8 cellular contexts compared by ENCODE assay signal in genomic region chr15:83282859-83283812, GRCh38. TPM values are rescaled to one million over a fixed set of nuclear protein-coding genes. Genes with fewer than 3 reads are reported as not detected.
DNase-seq lines count a peak whose midpoint lies in the region; ATAC-seq and TF ChIP-seq lines count a peak whose summit lies in the region.

No MANE protein-coding gene starts in this region.

- no peak overlapping the region for H3K27ac Mint-ChIP-seq in H9
- no peak overlapping the region for H3K27ac Mint-ChIP-seq in activated T-helper 17 cell treated with anti-CD3 and anti-CD28 coated beads, Interleukin-2, amount 50 U/mL, for 72 hours

- H3K4me1 ChIP-seq in H9 (ENCODE audit: insufficient read depth, low read length) (no peaks in the 10 kb centered on the region), right cardiac atrium (ENCODE audit: control insufficient read depth, insufficient read depth, low read length) (no peaks in the 10 kb centered on the region), skeletal muscle satellite cell (ENCODE audit: control insufficient read depth, insufficient read depth, low read length) (peaks cover 50% of the 10 kb centered on the region)

- H3K9me3 ChIP-seq in H9 (ENCODE audit: control insufficient read depth, low read depth, low read length) (no peaks in the 10 kb centered on the region), right cardiac atrium (ENCODE audit: control insufficient read depth, low read length) (no peaks in the 10 kb centered on the region), skeletal muscle satellite cell (replicated peaks; ENCODE audit: low read length) (no peaks in the 10 kb centered on the region)

- H3K9ac ChIP-seq in H9 (ENCODE audit: extremely low read depth, insufficient read length, low read length) = no peak overlapping the region
- H3K9ac ChIP-seq in skeletal muscle satellite cell (ENCODE audit: low read depth, low read length) = peak overlapping the region; percentile 94

- no peak overlapping the region for H4K8ac ChIP-seq in H9 (replicated peaks; ENCODE audit: insufficient read length, low read depth, low read length)

- H3K4me3 Mint-ChIP-seq in H9 = peak overlapping the region; percentile 66 to 85
- H3K4me3 Mint-ChIP-seq in activated T-helper 17 cell treated with anti-CD3 and anti-CD28 coated beads, Interleukin-2, amount 50 U/mL, for 72 hours = peak overlapping the region; percentile 46

- H3K4me3 ChIP-seq in right cardiac atrium (ENCODE audit: low read length) = peak overlapping the region; percentile 88
- peak overlapping the region; percentile 81 for H3K4me3 ChIP-seq in skeletal muscle satellite cell (ENCODE audit: low read length)

- H2BK15ac ChIP-seq in H9 (ENCODE audit: low read depth, low read length) = no peak overlapping the region

- H3K27ac ChIP-seq in H9 (ENCODE audit: insufficient read length, low read depth, low read length) (no peak overlapping the region), right cardiac atrium (ENCODE audit: low read length) (no peak overlapping the region)

- H3K27me3 ChIP-seq in H9 (ENCODE audit: insufficient read depth, low read length) = peaks cover 29% of the 10 kb centered on the region; the same call in 1 of the 2 replicates
- no peaks in the 10 kb centered on the region for H3K27me3 ChIP-seq in right cardiac atrium (ENCODE audit: control insufficient read depth, insufficient read depth)
- H3K27me3 ChIP-seq in skeletal muscle satellite cell (ENCODE audit: control insufficient read depth, insufficient read depth, low read length) = no peaks in the 10 kb centered on the region

- no peaks in the 10 kb centered on the region for H3K36me3 ChIP-seq in skeletal muscle satellite cell (ENCODE audit: insufficient read depth, low read length)

- peaks cover 3 to 11% of the 10 kb centered on the region in 2 experiments; a peak in 3 of 4 replicates for H3K4me1 Mint-ChIP-seq in H9
- H3K4me1 Mint-ChIP-seq in activated T-helper 17 cell treated with anti-CD3 and anti-CD28 coated beads, Interleukin-2, amount 50 U/mL, for 72 hours = no peaks in the 10 kb centered on the region

- H3K79me1 ChIP-seq in H9 (ENCODE audit: insufficient read depth, low read depth, low read length, poor library complexity, severe bottlenecking) = no peaks in the 10 kb centered on the region

- peak; percentile 53 for DNase-seq in H9
- DNase-seq in right cardiac atrium = peak; percentile 38 to 76 (median 74)
- DNase-seq in SW 1271 (lab: John Stamatoyannopoulos, UW) = no peak
- DNase-seq in hypothalamus (lab: John Stamatoyannopoulos, UW) = no peak
- DNase-seq in NCI-H1930 (lab: John Stamatoyannopoulos, UW) = no peak

- no peak overlapping the region for H3K23ac ChIP-seq in H9 (ENCODE audit: insufficient read length, low read depth, low read length)

- H3K14ac ChIP-seq in H9 (ENCODE audit: insufficient read depth, low read length) = no peak overlapping the region

- no peaks in the 10 kb centered on the region for H4K20me1 ChIP-seq in H9 (ENCODE audit: control insufficient read depth, insufficient read depth, insufficient read length)

- no peak overlapping the region for H3K4ac ChIP-seq in H9 (ENCODE audit: low read depth, low read length)

- no peak overlapping the region for H2AFZ ChIP-seq in H9 (ENCODE audit: low read length)

- H3K18ac ChIP-seq in H9 (ENCODE audit: insufficient read length, low read depth, low read length) = no peak overlapping the region

- peaks cover 84% of the 10 kb centered on the region for H3K27me3 Mint-ChIP-seq in H9 (ENCODE audit: low read depth)
- peaks cover 61% of the 10 kb centered on the region for H3K27me3 Mint-ChIP-seq in activated T-helper 17 cell treated with anti-CD3 and anti-CD28 coated beads, Interleukin-2, amount 50 U/mL, for 72 hours

- peaks cover 15% of the 10 kb centered on the region for H3K23me2 ChIP-seq in H9 (ENCODE audit: insufficient read length, low read depth, low read length, poor library complexity, severe bottlenecking)

- no peak overlapping the region for H3K56ac ChIP-seq in H9 (ENCODE audit: insufficient read length, low read depth, low read length)

- TF ChIP-seq CTCF in H9 (conservative IDR thresholded peaks at IDR 0.05) = no peak

- no peak overlapping the region for H2AK5ac ChIP-seq in H9 (ENCODE audit: insufficient read length, low read length)

- no peaks in the 10 kb centered on the region for H3K36me3 Mint-ChIP-seq in H9 (ENCODE audit: insufficient read depth in 1 of 3, low read depth in 3 of 3)
- peaks cover 4% of the 10 kb centered on the region for H3K36me3 Mint-ChIP-seq in activated T-helper 17 cell treated with anti-CD3 and anti-CD28 coated beads, Interleukin-2, amount 50 U/mL, for 72 hours (ENCODE audit: low read depth)

- H2BK5ac ChIP-seq in H9 (ENCODE audit: insufficient read length, low read length) = no peak overlapping the region

- H2BK20ac ChIP-seq in H9 (ENCODE audit: low read depth, low read length, poor library complexity, severe bottlenecking) = no peak overlapping the region

- peak overlapping the region; percentile 86 for H3K4me2 ChIP-seq in H9 (ENCODE audit: insufficient read depth, insufficient read length, low read length)
- peak overlapping the region; percentile 91 for H3K4me2 ChIP-seq in skeletal muscle satellite cell (ENCODE audit: low read length)

- intact Hi-C loops in right cardiac atrium (cut with DNase I) = no loop called here

- ATAC-seq in activated T-helper 17 cell treated with anti-CD3 and anti-CD28 coated beads, Interleukin-2, amount 50 U/mL, for 72 hours (replicated peaks) = no peak
- ATAC-seq in right cardiac atrium = peak; percentile 71 to 81
- no peak for ATAC-seq in HG03354 (IDR thresholded peaks at IDR 0.05; ENCODE audit: poor library complexity, severe bottlenecking, unreplicated experiment)

- no peaks in the 10 kb centered on the region for H3K79me2 ChIP-seq in H9 (ENCODE audit: insufficient read depth, low read length)

- no peak overlapping the region for H4K91ac ChIP-seq in H9 (ENCODE audit: insufficient read length, low read depth, low read length)

- H3T11ph ChIP-seq in H9 (ENCODE audit: low read length) = no peak overlapping the region

- no CpG with 5 or more reads among the region's 79 CpGs for WGBS in H9 (ENCODE audit: extremely low coverage, insufficient read length, low lambda C conversion rate)
- WGBS in right cardiac atrium = 5% methylated on average over 79 of the region's 79 CpGs

- H3K9me3 Mint-ChIP-seq in H9 = no peaks in the 10 kb centered on the region; a peak in 1 of 5 replicates
- H3K9me3 Mint-ChIP-seq in activated T-helper 17 cell treated with anti-CD3 and anti-CD28 coated beads, Interleukin-2, amount 50 U/mL, for 72 hours = no peaks in the 10 kb centered on the region

- H4K5ac ChIP-seq in H9 (ENCODE audit: insufficient read length, low read depth, low read length) = no peak overlapping the region

- no peak overlapping the region for H2BK12ac ChIP-seq in H9 (ENCODE audit: insufficient read length, low read depth, low read length)

- no peak overlapping the region for H2BK120ac ChIP-seq in H9 (ENCODE audit: low read depth, low read length, poor library complexity, severe bottlenecking)

RNA-seq across cellular contexts. Expression of gene BNC1, which starts 1.3 kb away (rescaled TPM):
- total RNA-seq in H9 (2021) (not detected in 2 replicates), right cardiac atrium (1 to 10 TPM in 3 of 4 donors, under 1 TPM in 1; 0.79 to 2.3 (median 1.8) TPM)
- total RNA-seq in activated T-helper 17 cell treated with anti-CD3 and anti-CD28 coated beads, Interleukin-2, amount 50 U/mL, for 72 hours = not detected
- 0.34 TPM for polyA plus RNA-seq in right cardiac atrium
- 3.7 and 5.8 TPM in 2 replicates for total RNA-seq in skeletal muscle satellite cell (2012; rRNA removed)

Comparison
In these comparisons a context has a peak if more than half of its experiments do, and no peak if none do; other contexts are left out.
1. DNase-seq: peak in H9 (single experiment) and right cardiac atrium (3 of 3); none in SW 1271 (0 of 2), hypothalamus (0 of 51) and NCI-H1930 (0 of 2).
2. ATAC-seq: peak in right cardiac atrium (2 of 2); none in activated T-helper 17 cell treated with anti-CD3 and anti-CD28 coated beads, Interleukin-2, amount 50 U/mL, for 72 hours (single experiment) and HG03354 (single experiment).